21 cellular contexts compared by ENCODE assay signal in the genomic region with DNA sequence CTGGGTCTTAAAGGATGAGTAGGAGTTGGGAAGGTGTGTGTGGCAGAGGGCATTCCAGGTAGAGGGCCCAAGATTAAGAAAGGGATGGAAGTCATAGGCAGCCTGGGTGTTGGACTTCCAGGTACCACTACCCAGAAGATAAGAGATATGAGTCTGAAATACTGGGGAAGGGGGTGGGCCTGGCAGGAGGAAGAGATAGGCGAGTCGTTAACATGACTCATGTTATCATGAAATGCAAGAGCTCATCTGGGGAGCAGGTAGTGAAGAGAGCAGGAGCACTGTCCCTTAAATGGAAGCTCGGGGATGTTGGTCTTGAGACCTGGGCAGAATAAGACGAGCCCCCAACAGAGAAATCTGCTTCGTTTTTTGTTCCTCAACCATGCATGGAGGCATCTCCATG. TPM values are rescaled to one million over a fixed set of nuclear protein-coding genes. Genes with fewer than 3 reads are reported as not detected.
DNase-seq lines count a peak whose midpoint lies in the region; ATAC-seq and TF ChIP-seq lines count a peak whose summit lies in the region.
"Had no signal": no experiment of that assay in that cellular context is flagged by ENCODE, and none has a peak within 500 bp of the region (broad histone marks: within the 10 kb centered on the region; RNA-seq: fewer than 3 reads in every experiment).

No MANE protein-coding gene starts in this region.

- H3K27ac Mint-ChIP-seq in activated naive CD4-positive, alpha-beta T cell treated with anti-CD3 and anti-CD28 coated beads for 36 hours: no peak overlapping the region
- no peak overlapping the region for H3K27ac Mint-ChIP-seq in activated naive CD4-positive, alpha-beta T cell treated with anti-CD3 and anti-CD28 coated beads, Interleukin-2, amount 10 ng/mL, durations not matched to agents 7 days and 5 days
- peak overlapping the region; percentile 45; the same call in 1 of the 2 replicates for H3K27ac Mint-ChIP-seq in HFFc6
- peak overlapping the region; percentile 2 for H3K27ac Mint-ChIP-seq in activated CD8-positive, alpha-beta T cell treated with anti-CD3 and anti-CD28 coated beads, Interleukin-2, amount 10 ng/mL, durations not matched to agents 7 days and 5 days
- H3K27ac Mint-ChIP-seq: activated naive CD8-positive, alpha-beta T cell treated with anti-CD3 and anti-CD28 coated beads, Interleukin-2, amount 10 ng/mL, durations not matched to agents 7 days and 5 days; neural progenitor cell had no signal

- no peak overlapping the region for H2BK5ac ChIP-seq in trophoblast cell (ENCODE audit: low read depth, low read length, poor library complexity)

- TF ChIP-seq CTCF in HFFc6 (IDR thresholded peaks at IDR 0.05): no peak
- TF ChIP-seq CTCF in smooth muscle cell (IDR thresholded peaks at IDR 0.05; ENCODE audit: borderline replicate concordance, insufficient read depth, poor library complexity, severe bottlenecking): no peak

- H2AFZ ChIP-seq in trophoblast cell (ENCODE audit: insufficient read depth, low read length, poor library complexity) (no peak overlapping the region), smooth muscle cell (ENCODE audit: low read depth) (no peak overlapping the region)
- H2AFZ ChIP-seq: neural progenitor cell had no signal

- H3K4me3 ChIP-seq in trophoblast cell (ENCODE audit: low read depth, low read length) (no peak overlapping the region), smooth muscle cell (no peak overlapping the region)
- H3K4me3 ChIP-seq: left lung, neural progenitor cell, suprapubic skin had no signal

- H4K8ac ChIP-seq in trophoblast cell (ENCODE audit: low read depth, low read length): no peak overlapping the region

- no peaks in the 10 kb centered on the region for H3K79me1 ChIP-seq in trophoblast cell (ENCODE audit: low read length)

- H3K9ac ChIP-seq in trophoblast cell (ENCODE audit: low read length): no peak overlapping the region
- H3K9ac ChIP-seq in smooth muscle cell (ENCODE audit: low read depth): no peak overlapping the region
- H3K9ac ChIP-seq: neural progenitor cell had no signal

- no CpG with 5 or more reads among the region's 5 CpGs for WGBS in trophoblast cell (ENCODE audit: extremely low coverage, insufficient coverage, insufficient read length)
- WGBS in smooth muscle cell (ENCODE audit: low lambda C conversion rate): 91% methylated on average over 5 of the region's 5 CpGs

- no peaks in the 10 kb centered on the region for H3K27me3 Mint-ChIP-seq in activated naive CD4-positive, alpha-beta T cell treated with anti-CD3 and anti-CD28 coated beads for 36 hours (ENCODE audit: low read depth)
- no peaks in the 10 kb centered on the region for H3K27me3 Mint-ChIP-seq in activated naive CD4-positive, alpha-beta T cell treated with anti-CD3 and anti-CD28 coated beads, Interleukin-2, amount 10 ng/mL, durations not matched to agents 7 days and 5 days
- H3K27me3 Mint-ChIP-seq in HFFc6 (ENCODE audit: insufficient read depth): no peaks in the 10 kb centered on the region; the same call in 1 of the 2 replicates
- no peaks in the 10 kb centered on the region for H3K27me3 Mint-ChIP-seq in activated CD8-positive, alpha-beta T cell treated with anti-CD3 and anti-CD28 coated beads, Interleukin-2, amount 10 ng/mL, durations not matched to agents 7 days and 5 days (ENCODE audit: low read depth)
- H3K27me3 Mint-ChIP-seq: activated naive CD8-positive, alpha-beta T cell treated with anti-CD3 and anti-CD28 coated beads, Interleukin-2, amount 10 ng/mL, durations not matched to agents 7 days and 5 days had no signal

- H3K23ac ChIP-seq in trophoblast cell (ENCODE audit: low read length): no peak overlapping the region

- H3K79me2 ChIP-seq in trophoblast cell (ENCODE audit: control insufficient read depth, insufficient read depth, low read length, poor library complexity): peaks cover 7% of the 10 kb centered on the region
- peaks cover 81% of the 10 kb centered on the region for H3K79me2 ChIP-seq in smooth muscle cell (ENCODE audit: low read depth)

- H3K36me3 Mint-ChIP-seq in activated naive CD4-positive, alpha-beta T cell treated with anti-CD3 and anti-CD28 coated beads for 36 hours (ENCODE audit: low read depth): peaks cover 5% of the 10 kb centered on the region
- H3K36me3 Mint-ChIP-seq in activated naive CD4-positive, alpha-beta T cell treated with anti-CD3 and anti-CD28 coated beads, Interleukin-2, amount 10 ng/mL, durations not matched to agents 7 days and 5 days: peaks cover 15% of the 10 kb centered on the region
- H3K36me3 Mint-ChIP-seq in HFFc6 (ENCODE audit: low read depth): peaks cover 32% of the 10 kb centered on the region
- peaks cover 22% of the 10 kb centered on the region for H3K36me3 Mint-ChIP-seq in activated CD8-positive, alpha-beta T cell treated with anti-CD3 and anti-CD28 coated beads, Interleukin-2, amount 10 ng/mL, durations not matched to agents 7 days and 5 days (ENCODE audit: low read depth)

- intact Hi-C loops in activated naive CD4-positive, alpha-beta T cell treated with anti-CD3 and anti-CD28 coated beads for 36 hours (cut with micrococcal nuclease): no loop called here

- H2BK120ac ChIP-seq in trophoblast cell (ENCODE audit: insufficient read depth, low read length, poor library complexity): no peak overlapping the region

- H3K27ac ChIP-seq in trophoblast cell (ENCODE audit: low read depth, low read length) (no peak overlapping the region), smooth muscle cell (ENCODE audit: low read depth) (no peak overlapping the region)
- H3K27ac ChIP-seq: C4-2B, left lung, neural progenitor cell, suprapubic skin had no signal

- H4K91ac ChIP-seq in trophoblast cell (ENCODE audit: low read depth, low read length): no peak overlapping the region

- peaks cover 5 to 9% of the 10 kb centered on the region in 2 experiments for H3K36me3 ChIP-seq in trophoblast cell (ENCODE audit: control insufficient read depth in 1 of 2, insufficient read depth in 2 of 2, low read length in 2 of 2)
- H3K36me3 ChIP-seq in smooth muscle cell (ENCODE audit: low read depth): no peaks in the 10 kb centered on the region
- H3K36me3 ChIP-seq: neural progenitor cell, suprapubic skin had no signal

- peak overlapping the region; percentile 73 for H3K4ac ChIP-seq in trophoblast cell (ENCODE audit: low read depth, low read length)

- ATAC-seq in activated CD8-positive, alpha-beta T cell treated with anti-CD3 and anti-CD28 coated beads, Interleukin-2, amount 10 ng/mL, durations not matched to agents 7 days and 5 days: no peak
- ATAC-seq in HG03097 (IDR thresholded peaks at IDR 0.05; ENCODE audit: low FRiP score, unreplicated experiment) (no peak), GM21619 (IDR thresholded peaks at IDR 0.05; ENCODE audit: unreplicated experiment) (no peak)
- ATAC-seq: left lung, sciatic nerve had no signal

- H3K27me3 ChIP-seq in trophoblast cell (ENCODE audit: insufficient read depth, low read length) (no peaks in the 10 kb centered on the region), smooth muscle cell (ENCODE audit: low read depth) (no peaks in the 10 kb centered on the region)
- H3K27me3 ChIP-seq: left lung, neural progenitor cell, suprapubic skin had no signal

- H4K20me1 ChIP-seq in smooth muscle cell (ENCODE audit: low read depth): peaks cover 76% of the 10 kb centered on the region

- H3K9me3 ChIP-seq in trophoblast cell (ENCODE audit: insufficient read depth, low read depth, low read length): no peaks in the 10 kb centered on the region
- no peaks in the 10 kb centered on the region for H3K9me3 ChIP-seq in smooth muscle cell (replicated peaks; ENCODE audit: low read depth)
- H3K9me3 ChIP-seq: left lung, suprapubic skin had no signal

- no peak overlapping the region for H4K12ac ChIP-seq in trophoblast cell (ENCODE audit: low read depth, low read length)

- H2AK5ac ChIP-seq in trophoblast cell (ENCODE audit: low read length): no peak overlapping the region

- peak; percentile 18 for DNase-seq in activated naive CD4-positive, alpha-beta T cell treated with anti-CD3 and anti-CD28 coated beads for 36 hours
- DNase-seq in activated naive CD4-positive, alpha-beta T cell treated with anti-CD3 and anti-CD28 coated beads, Interleukin-2, amount 10 ng/mL, durations not matched to agents 7 days and 5 days: no peak
- DNase-seq in HFFc6 (no peak), trophoblast cell (no peak), smooth muscle cell (lab: John Stamatoyannopoulos, UW; ENCODE audit: unreplicated experiment) (no peak)
- no peak for DNase-seq in activated CD8-positive, alpha-beta T cell treated with anti-CD3 and anti-CD28 coated beads, Interleukin-2, amount 10 ng/mL, durations not matched to agents 7 days and 5 days
- DNase-seq: activated naive CD8-positive, alpha-beta T cell treated with anti-CD3 and anti-CD28 coated beads, Interleukin-2, amount 10 ng/mL, durations not matched to agents 7 days and 5 days; cerebellar nuclear complex; DMS 273 treated with DMSO at 0.1 percent for 48 hours; foreskin fibroblast; H7; NCI-H1417; NCI-H2081 treated with DMSO at 0.1 percent for 48 hours; NCI-H510A had no signal

- H3K4me1 ChIP-seq in trophoblast cell (ENCODE audit: control insufficient read depth in 1 of 2, insufficient read depth in 2 of 2, low read length in 2 of 2) (peaks cover 2 to 4% of the 10 kb centered on the region in 2 experiments), smooth muscle cell (ENCODE audit: low read depth) (no peaks in the 10 kb centered on the region)
- H3K4me1 ChIP-seq: neural progenitor cell had no signal

- POLR2A ChIA-PET in activated CD8-positive, alpha-beta T cell treated with anti-CD3 and anti-CD28 coated beads, Interleukin-2, amount 10 ng/mL, durations not matched to agents 7 days and 5 days (lab: Charles Lee): interaction anchor here (0.6 kb wide), 1 partner anchor 628 kb away, joined by 4 read pairs; no protein-coding TSS in a partner anchor

- H3F3A ChIP-seq in smooth muscle cell (ENCODE audit: low read depth): no peaks in the 10 kb centered on the region

- H3K4me2 ChIP-seq in trophoblast cell (ENCODE audit: low read length) (no peak overlapping the region), smooth muscle cell (no peak overlapping the region)
- H3K4me2 ChIP-seq: neural progenitor cell had no signal

- H3K4me3 Mint-ChIP-seq in activated naive CD4-positive, alpha-beta T cell treated with anti-CD3 and anti-CD28 coated beads for 36 hours: no peak overlapping the region
- H3K4me3 Mint-ChIP-seq in activated naive CD4-positive, alpha-beta T cell treated with anti-CD3 and anti-CD28 coated beads, Interleukin-2, amount 10 ng/mL, durations not matched to agents 7 days and 5 days: no peak overlapping the region
- no peak overlapping the region for H3K4me3 Mint-ChIP-seq in HFFc6
- no peak overlapping the region for H3K4me3 Mint-ChIP-seq in activated CD8-positive, alpha-beta T cell treated with anti-CD3 and anti-CD28 coated beads, Interleukin-2, amount 10 ng/mL, durations not matched to agents 7 days and 5 days
- H3K4me3 Mint-ChIP-seq: activated naive CD8-positive, alpha-beta T cell treated with anti-CD3 and anti-CD28 coated beads, Interleukin-2, amount 10 ng/mL, durations not matched to agents 7 days and 5 days; neural progenitor cell had no signal

- no peak overlapping the region for H2BK12ac ChIP-seq in trophoblast cell (ENCODE audit: low read length)

- H3K18ac ChIP-seq in trophoblast cell (ENCODE audit: low read length): no peak overlapping the region

- peaks cover 18% of the 10 kb centered on the region for H3K4me1 Mint-ChIP-seq in activated naive CD4-positive, alpha-beta T cell treated with anti-CD3 and anti-CD28 coated beads for 36 hours (ENCODE audit: low read depth)
- H3K4me1 Mint-ChIP-seq in activated naive CD4-positive, alpha-beta T cell treated with anti-CD3 and anti-CD28 coated beads, Interleukin-2, amount 10 ng/mL, durations not matched to agents 7 days and 5 days: peaks cover 19% of the 10 kb centered on the region
- H3K4me1 Mint-ChIP-seq in HFFc6 (ENCODE audit: low read depth): peaks cover 29% of the 10 kb centered on the region
- peaks cover 13% of the 10 kb centered on the region for H3K4me1 Mint-ChIP-seq in activated CD8-positive, alpha-beta T cell treated with anti-CD3 and anti-CD28 coated beads, Interleukin-2, amount 10 ng/mL, durations not matched to agents 7 days and 5 days (ENCODE audit: low read depth)
- H3K4me1 Mint-ChIP-seq: neural progenitor cell had no signal

- H3K9me3 Mint-ChIP-seq in activated naive CD4-positive, alpha-beta T cell treated with anti-CD3 and anti-CD28 coated beads for 36 hours: no peaks in the 10 kb centered on the region
- H3K9me3 Mint-ChIP-seq in activated naive CD4-positive, alpha-beta T cell treated with anti-CD3 and anti-CD28 coated beads, Interleukin-2, amount 10 ng/mL, durations not matched to agents 7 days and 5 days: no peaks in the 10 kb centered on the region
- H3K9me3 Mint-ChIP-seq in HFFc6: no peaks in the 10 kb centered on the region
- no peaks in the 10 kb centered on the region for H3K9me3 Mint-ChIP-seq in activated CD8-positive, alpha-beta T cell treated with anti-CD3 and anti-CD28 coated beads, Interleukin-2, amount 10 ng/mL, durations not matched to agents 7 days and 5 days (ENCODE audit: insufficient read depth)
- H3K9me3 Mint-ChIP-seq: activated naive CD8-positive, alpha-beta T cell treated with anti-CD3 and anti-CD28 coated beads, Interleukin-2, amount 10 ng/mL, durations not matched to agents 7 days and 5 days; neural progenitor cell had no signal

- CTCF ChIA-PET in activated naive CD4-positive, alpha-beta T cell treated with anti-CD3 and anti-CD28 coated beads for 36 hours (lab: Charles Lee): interaction anchor here (0.7 to 1.0 kb wide), 3 partner anchors 92 to 389 kb away, joined by 3 read pairs; no protein-coding TSS in a partner anchor
- CTCF ChIA-PET in activated naive CD4-positive, alpha-beta T cell treated with anti-CD3 and anti-CD28 coated beads, Interleukin-2, amount 10 ng/mL, durations not matched to agents 7 days and 5 days (lab: Charles Lee): interaction anchor here (1.2 to 1.6 kb wide), 2 partner anchors 10 to 74 kb away, joined by 3 to 4 read pairs; a partner anchor contains a TSS
- CTCF ChIA-PET in activated CD8-positive, alpha-beta T cell treated with anti-CD3 and anti-CD28 coated beads, Interleukin-2, amount 10 ng/mL, durations not matched to agents 7 days and 5 days (lab: Charles Lee): interaction anchor here (1.5 kb wide), 1 partner anchor 9 kb away, joined by 5 read pairs; no protein-coding TSS in a partner anchor

- H3K14ac ChIP-seq in trophoblast cell (ENCODE audit: low read length): no peak overlapping the region

RNA-seq across cellular contexts. Expression of a gene that starts 10.2 kb away (rescaled TPM):
- 10 to 100 TPM; 30.0 to 30.3 TPM for total RNA-seq in activated naive CD4-positive, alpha-beta T cell treated with anti-CD3 and anti-CD28 coated beads for 36 hours
- 100 to 1,000 TPM; 108 to 137 (median 130) TPM for total RNA-seq in HFFc6 (2021; fragmentation: NEBNext Ultra II Directional; extraction: Animal tissue kit (Norgen Biotek cat#: 25700))
- 10 to 100 TPM; 48.4 to 50.8 TPM for total RNA-seq in activated CD8-positive, alpha-beta T cell treated with anti-CD3 and anti-CD28 coated beads, Interleukin-2, amount 10 ng/mL, durations not matched to agents 7 days and 5 days
- 31.6 and 32.5 TPM in 2 replicates for polyA plus RNA-seq in trophoblast cell (2013)
- 20.3 and 20.6 TPM in 2 replicates for total RNA-seq in smooth muscle cell
- 3.7 and 5.5 TPM in 2 replicates for polyA plus RNA-seq in smooth muscle cell

RNA-seq across cellular contexts. Expression of a gene that starts 25.5 kb away (rescaled TPM):
- total RNA-seq in activated naive CD4-positive, alpha-beta T cell treated with anti-CD3 and anti-CD28 coated beads for 36 hours: 100 to 1,000 TPM; 173 to 174 TPM
- 100 to 1,000 TPM; 215 to 249 (median 227) TPM for total RNA-seq in HFFc6 (2021; fragmentation: NEBNext Ultra II Directional; extraction: Animal tissue kit (Norgen Biotek cat#: 25700))
- total RNA-seq in activated CD8-positive, alpha-beta T cell treated with anti-CD3 and anti-CD28 coated beads, Interleukin-2, amount 10 ng/mL, durations not matched to agents 7 days and 5 days: 100 to 1,000 TPM; 123 to 125 TPM
- polyA plus RNA-seq in trophoblast cell (2013): 75.2 TPM in 2 replicates
- 20.6 and 24.8 TPM in 2 replicates for total RNA-seq in smooth muscle cell
- 21.7 and 38.4 TPM in 2 replicates for polyA plus RNA-seq in smooth muscle cell

Comparison
In these comparisons a context has a peak if more than half of its experiments do, and no peak if none do; other contexts are left out.
1. H3K27ac Mint-ChIP-seq: peak in HFFc6 (single experiment) and activated CD8-positive, alpha-beta T cell treated with anti-CD3 and anti-CD28 coated beads, Interleukin-2, amount 10 ng/mL, durations not matched to agents 7 days and 5 days (single experiment); none in activated naive CD4-positive, alpha-beta T cell treated with anti-CD3 and anti-CD28 coated beads for 36 hours (single experiment) and activated naive CD4-positive, alpha-beta T cell treated with anti-CD3 and anti-CD28 coated beads, Interleukin-2, amount 10 ng/mL, durations not matched to agents 7 days and 5 days (single experiment).